27 cellular contexts compared by ENCODE assay signal in the genomic region with DNA sequence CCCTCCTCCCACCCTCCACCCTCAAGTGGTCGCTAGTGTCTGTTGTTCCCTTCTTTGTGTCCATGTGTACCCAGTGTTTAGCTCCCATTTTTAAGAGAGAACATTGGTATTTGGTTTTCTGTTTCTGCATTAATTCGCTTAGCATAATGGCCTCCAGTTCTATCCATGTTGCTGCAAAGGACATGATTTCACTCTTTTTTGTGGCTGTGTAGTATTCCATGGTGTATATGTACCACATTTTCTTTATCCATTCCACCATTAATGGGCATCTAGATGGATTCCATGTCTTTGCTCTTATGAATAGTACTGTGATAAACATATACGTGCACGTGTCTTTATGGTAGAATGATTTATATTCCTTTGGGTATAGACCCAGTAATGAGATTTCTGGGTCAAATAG. TPM values are rescaled to one million over a fixed set of nuclear protein-coding genes. Genes with fewer than 3 reads are reported as not detected.
"Had no signal": no experiment of that assay in that cellular context is flagged by ENCODE, and none has a peak within 500 bp of the region (broad histone marks: within the 10 kb centered on the region; RNA-seq: fewer than 3 reads in every experiment).

No MANE protein-coding gene starts in this region.

- H3K4me3 ChIP-seq: ascending aorta, coronary artery, dorsolateral prefrontal cortex, esophagus muscularis mucosa, gastrocnemius medialis had no signal

- H3K36me3 ChIP-seq: ascending aorta, brain microvascular endothelial cell, esophagus muscularis mucosa, gastrocnemius medialis had no signal

- H3K4me1 ChIP-seq: foreskin keratinocyte had no signal

- H3K27ac ChIP-seq: ascending aorta, brain microvascular endothelial cell, dorsolateral prefrontal cortex, foreskin keratinocyte had no signal

- H3K27me3 ChIP-seq: ascending aorta, brain microvascular endothelial cell, dorsolateral prefrontal cortex, esophagus muscularis mucosa, foreskin keratinocyte, gastrocnemius medialis had no signal

- ATAC-seq: activated naive CD4-positive, alpha-beta T cell treated with anti-CD3 and anti-CD28 coated beads, Interleukin-2, amount 50 U/mL, for 72 hours; activated T-cell treated with anti-CD3 and anti-CD28 coated beads, Interleukin-2, amount 50 U/mL, for 72 hours; effector memory CD8-positive, alpha-beta T cell had no signal

- DNase-seq: activated CD4-positive, alpha-beta memory T cell treated with anti-CD3 and anti-CD28 coated beads, Interleukin-2, amount 10 ng/mL, durations not matched to agents 7 days and 5 days; activated CD4-positive, alpha-beta T cell treated with anti-CD3 and anti-CD28 coated beads for 1 hour; activated CD4-positive, alpha-beta T cell treated with anti-CD3 and anti-CD28 coated beads for 4 hours; activated CD4-positive, alpha-beta T cell treated with anti-CD3 and anti-CD28 coated beads, Interleukin-2, amount 10 ng/mL, durations not matched to agents 7 days and 5 days; activated CD4-positive, alpha-beta T cell treated with anti-CD3 and anti-CD28 coated beads, Interleukin-2, amount 50 U/mL, for 4 hours; activated CD8-positive, alpha-beta memory T cell treated with anti-CD3 and anti-CD28 coated beads, Interleukin-2, amount 50 U/mL, for 48 hours; activated gamma-delta T cell; activated naive CD4-positive, alpha-beta T cell; activated naive CD4-positive, alpha-beta T cell treated with anti-CD3 and anti-CD28 coated beads, Interleukin-2, amount 10 ng/mL, durations not matched to agents 7 days and 5 days; activated naive CD8-positive, alpha-beta T cell treated with anti-CD3 and anti-CD28 coated beads, Interleukin-2, amount 10 ng/mL, durations not matched to agents 7 days and 5 days; activated T-cell treated with anti-CD3 and anti-CD28 coated beads for 4 hours; activated T-cell treated with anti-CD3 and anti-CD28 coated beads, Interleukin-2, amount 50 U/mL, for 24 hours; activated T-cell treated with anti-CD3 and anti-CD28 coated beads, Interleukin-2, amount 50 U/mL, for 72 hours; dorsolateral prefrontal cortex; effector memory CD8-positive, alpha-beta T cell; erythroblast; gastrocnemius medialis; head of caudate nucleus; T-helper 2 cell had no signal

- H3K9me3 ChIP-seq: gastrocnemius medialis had no signal

RNA-seq across cellular contexts. Expression of gene TSPYL6, which starts 42.9 kb away (rescaled TPM):
- total RNA-seq: activated CD4-positive, alpha-beta memory T cell treated with anti-CD3 and anti-CD28 coated beads, Interleukin-2, amount 10 ng/mL, durations not matched to agents 7 days and 5 days; activated CD4-positive, alpha-beta T cell treated with anti-CD3 and anti-CD28 coated beads, Interleukin-2, amount 10 ng/mL, durations not matched to agents 7 days and 5 days; activated naive CD4-positive, alpha-beta T cell treated with anti-CD3 and anti-CD28 coated beads, Interleukin-2, amount 50 U/mL, for 72 hours; activated naive CD8-positive, alpha-beta T cell treated with anti-CD3 and anti-CD28 coated beads, Interleukin-2, amount 10 ng/mL, durations not matched to agents 7 days and 5 days; activated T-cell treated with anti-CD3 and anti-CD28 coated beads, Interleukin-2, amount 50 U/mL, for 72 hours; ascending aorta; bronchial epithelial cell; esophagus muscularis mucosa; foreskin keratinocyte; gastrocnemius medialis; T-helper 1 cell treated with Interleukin-12 subunit alpha and Interleukin-12 subunit beta and Interleukin-4 antibody, amounts not matched to agents 30 ng/mL and 1 ng/mL, for 36 hours had no signal
- polyA plus RNA-seq: foreskin keratinocyte had no signal
